In the genomic region with DNA sequence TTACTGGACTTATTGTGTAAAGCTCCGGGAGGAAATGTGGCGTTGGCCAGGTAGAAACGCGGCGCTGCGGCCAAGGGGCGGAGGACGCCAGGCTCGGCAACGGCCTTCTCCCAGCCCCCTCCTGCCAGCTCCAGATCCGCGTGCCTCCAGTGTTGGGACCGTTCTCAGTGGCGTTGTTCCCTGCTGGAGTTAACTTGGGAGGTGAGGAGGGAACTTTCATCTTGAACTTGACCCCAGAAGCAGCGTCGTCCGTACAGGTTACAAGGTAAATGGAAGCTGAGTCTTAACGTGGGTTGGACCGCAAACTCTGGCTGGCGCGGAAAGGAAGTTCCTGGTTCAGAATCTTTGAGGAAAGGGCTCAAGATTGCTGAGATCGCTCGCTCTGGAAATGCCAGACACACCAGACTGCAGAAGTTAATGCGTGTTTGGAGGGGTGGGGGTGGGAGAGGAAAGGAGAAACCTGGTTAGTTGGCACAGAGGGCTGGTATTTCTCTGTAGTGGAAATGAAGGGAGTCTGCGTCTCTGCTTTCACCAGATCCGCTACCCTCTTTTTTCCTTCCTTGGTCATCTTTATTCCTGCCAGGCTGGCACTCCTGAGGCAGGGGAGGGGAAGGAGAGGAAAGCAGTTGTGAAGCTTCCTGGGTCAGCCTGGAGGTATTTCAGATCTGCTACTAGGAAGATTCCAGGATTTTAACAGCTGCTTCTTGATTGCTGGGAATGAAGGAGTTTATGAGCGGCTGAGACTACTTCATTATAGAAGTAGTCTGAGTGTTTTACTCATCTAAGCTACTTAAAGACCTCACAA, we compare ENCODE assay signal across 8 cellular contexts. TPM values are rescaled to one million over a fixed set of nuclear protein-coding genes. Genes with fewer than 3 reads are reported as not detected.
DNase-seq lines count a peak whose midpoint lies in the region; ATAC-seq and TF ChIP-seq lines count a peak whose summit lies in the region.

No MANE protein-coding gene starts in this region.

- in situ Hi-C loops in KBM-7 (cut with MboI; ENCODE audit: low pct_unique_long_range_greater_than_20kb, low sequenced_read_pairs), result no loop called here

- peak overlapping the region; percentile 89 to 96 (median 92) for H3K27ac ChIP-seq in sigmoid colon

- TF ChIP-seq EP300 in sigmoid colon (IDR thresholded peaks at IDR 0.05), result no peak

- H3K36me3 ChIP-seq in sigmoid colon, result no peaks in the 10 kb centered on the region

- no peak for ATAC-seq in activated CD4-positive, CD25-positive, alpha-beta regulatory T cell treated with anti-CD3 and anti-CD28 coated beads, Interleukin-2, amount 50 U/mL, for 24 hours
- ATAC-seq in HG02840 (IDR thresholded peaks at IDR 0.05; ENCODE audit: low FRiP score, unreplicated experiment), result no peak

- DNase-seq in D341Med (ENCODE audit: low spot score) (peak; percentile 45), KBM-7 (peak; percentile 53), astrocyte of the hippocampus (ENCODE audit: low read depth, low spot score) (peak; percentile 66), sigmoid colon (peak; percentile 70), 8988T (no peak)

- TF ChIP-seq POLR2A in sigmoid colon (IDR thresholded peaks at IDR 0.05), result no peak

- TF ChIP-seq CTCF in sigmoid colon (IDR thresholded peaks at IDR 0.05), result no peak

- no peaks in the 10 kb centered on the region for H3K27me3 ChIP-seq in sigmoid colon

- peaks cover 0 to 52% (median 43%) of the 10 kb centered on the region in 4 donors for H3K4me1 ChIP-seq in sigmoid colon

- WGBS in sigmoid colon, 2 donors, result 1 to 3% methylated on average over 27 of the region's 27 CpGs

- intact Hi-C loops in sigmoid colon (cut with DNase I), result loop anchor here (2.0 to 10.0 kb wide), 5 partner anchors 15 to 742 kb away; a partner anchor contains a TSS

- peak overlapping the region; percentile 75 for H3K4me3 ChIP-seq in iPS-18c (ENCODE audit: insufficient read depth, low read depth, low read length)
- H3K4me3 ChIP-seq in sigmoid colon, result peak overlapping the region; percentile 65 to 82 (median 76)

- H3K9me3 ChIP-seq in iPS-18c (ENCODE audit: control insufficient read depth, insufficient read depth, low read length), result no peaks in the 10 kb centered on the region
- no peaks in the 10 kb centered on the region for H3K9me3 ChIP-seq in sigmoid colon

RNA-seq across cellular contexts. Expression of a gene that starts 1.5 kb away (rescaled TPM):
- 10 to 100 TPM; 47.0 to 74.5 (median 56.9) TPM for total RNA-seq in sigmoid colon
- 10 to 100 TPM in 1 of 3 donors, 1 to 10 TPM in 2; 3.6 to 13.4 (median 5.3) TPM for polyA plus RNA-seq in sigmoid colon
